Comparison of ENCODE assay signal across 9 cellular contexts in the genomic region with DNA sequence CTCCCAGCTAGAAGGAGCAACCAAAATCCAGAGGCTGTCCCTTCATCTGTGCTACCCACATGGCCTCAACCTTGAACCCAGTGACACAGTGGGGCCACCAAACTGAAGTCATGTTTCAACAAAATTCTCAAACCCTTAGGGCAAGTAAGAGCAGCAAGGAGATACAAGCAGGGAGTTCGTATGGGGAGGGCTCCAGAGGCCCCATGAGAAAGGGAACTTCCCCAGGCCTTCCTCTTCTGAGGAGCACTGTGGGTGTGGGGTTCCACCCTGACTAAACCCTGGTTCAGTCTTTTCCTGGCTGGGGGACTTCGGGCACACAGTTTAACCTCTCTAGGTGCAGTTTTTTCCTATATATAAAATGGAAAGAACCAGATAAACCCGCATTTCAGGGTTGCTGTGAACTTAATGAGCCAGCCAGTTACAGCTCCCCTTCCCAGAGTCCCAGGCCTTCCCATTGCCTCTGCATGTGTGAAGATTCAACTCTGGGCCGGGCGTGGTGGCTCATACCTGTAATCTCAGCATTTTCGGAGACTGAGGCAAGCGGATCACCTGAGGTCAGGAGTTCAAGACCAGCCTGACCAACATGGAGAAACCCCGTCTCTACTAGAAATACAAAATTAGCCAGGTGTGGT. TPM values are rescaled to one million over a fixed set of nuclear protein-coding genes. Genes with fewer than 3 reads are reported as not detected.
A peak's percentile ranks its signal among the peaks of the same experiment; 100 is the strongest.
DNase-seq lines count a peak whose midpoint lies in the region; ATAC-seq, FAIRE-seq and TF ChIP-seq lines count a peak whose summit lies in the region.
"Had no signal": no experiment of that assay in that cellular context is flagged by ENCODE, and none has a peak within 500 bp of the region (broad histone marks: within the 10 kb centered on the region; RNA-seq: fewer than 3 reads in every experiment).

No MANE protein-coding gene starts in this region.

- peak; percentile 89 for DNase-seq in CD1c-positive myeloid dendritic cell (ENCODE audit: extremely low spot score)
- peak; percentile 42 for DNase-seq in NOMO-1 treated with DMSO at 0.1 percent for 48 hours (lab: John Stamatoyannopoulos, UW; ENCODE audit: unreplicated experiment)
- DNase-seq in activated naive CD8-positive, alpha-beta T cell treated with anti-CD3 and anti-CD28 coated beads, Interleukin-2, amount 50 U/mL, for 24 hours = peak; percentile 53
- no peak for DNase-seq in neural progenitor cell (ENCODE audit: low spot score)
- no peak for DNase-seq in RCC 7860 (ENCODE audit: low spot score)
- no peak for DNase-seq in T1000 (lab: John Stamatoyannopoulos, UW)
- no peak for DNase-seq in amniotic stem cell (lab: John Stamatoyannopoulos, UW)

- H3F3A ChIP-seq in neural progenitor cell (ENCODE audit: low read depth) = no peaks in the 10 kb centered on the region

- no peak overlapping the region for H3K4me3 ChIP-seq in neural progenitor cell
- H3K4me3 ChIP-seq: SJSA1 had no signal

- H4K20me1 ChIP-seq in neural progenitor cell (ENCODE audit: low read depth) = no peaks in the 10 kb centered on the region

- H3K27ac Mint-ChIP-seq in activated naive CD8-positive, alpha-beta T cell treated with anti-CD3 and anti-CD28 coated beads, Interleukin-2, amount 50 U/mL, for 24 hours = peak overlapping the region; percentile 82
- H3K27ac Mint-ChIP-seq in neural progenitor cell = peak overlapping the region; percentile 62

- no peak overlapping the region for H2AFZ ChIP-seq in neural progenitor cell (replicated peaks)

- TF ChIP-seq CTCF in neural progenitor cell (IDR thresholded peaks at IDR 0.05) = no peak

- H3K4me1 Mint-ChIP-seq in activated naive CD8-positive, alpha-beta T cell treated with anti-CD3 and anti-CD28 coated beads, Interleukin-2, amount 50 U/mL, for 24 hours = peaks cover 56% of the 10 kb centered on the region
- H3K4me1 Mint-ChIP-seq in neural progenitor cell = peaks cover 19% of the 10 kb centered on the region

- no peaks in the 10 kb centered on the region for H3K79me2 ChIP-seq in neural progenitor cell (ENCODE audit: low read depth)

- H3K36me3 Mint-ChIP-seq in activated naive CD8-positive, alpha-beta T cell treated with anti-CD3 and anti-CD28 coated beads, Interleukin-2, amount 50 U/mL, for 24 hours (ENCODE audit: low read depth) = no peaks in the 10 kb centered on the region
- H3K36me3 Mint-ChIP-seq in neural progenitor cell = no peaks in the 10 kb centered on the region

- H3K9me3 Mint-ChIP-seq in activated naive CD8-positive, alpha-beta T cell treated with anti-CD3 and anti-CD28 coated beads, Interleukin-2, amount 50 U/mL, for 24 hours = no peaks in the 10 kb centered on the region
- no peaks in the 10 kb centered on the region for H3K9me3 Mint-ChIP-seq in neural progenitor cell

- no peaks in the 10 kb centered on the region for H3K9me3 ChIP-seq in neural progenitor cell (ENCODE audit: low read depth)
- H3K9me3 ChIP-seq: SJSA1 had no signal

- no peak overlapping the region for H3K27ac ChIP-seq in neural progenitor cell

- H3K4me1 ChIP-seq in neural progenitor cell = no peaks in the 10 kb centered on the region

- peak overlapping the region; percentile 29 for H3K4me3 Mint-ChIP-seq in activated naive CD8-positive, alpha-beta T cell treated with anti-CD3 and anti-CD28 coated beads, Interleukin-2, amount 50 U/mL, for 24 hours
- H3K4me3 Mint-ChIP-seq in neural progenitor cell = no peak overlapping the region

- ATAC-seq in activated naive CD8-positive, alpha-beta T cell treated with anti-CD3 and anti-CD28 coated beads, Interleukin-2, amount 50 U/mL, for 24 hours = peak; percentile 66
- ATAC-seq in HG03342 (IDR thresholded peaks at IDR 0.05; ENCODE audit: unreplicated experiment) = no peak

- H3K9ac ChIP-seq in neural progenitor cell = no peak overlapping the region

- no peak overlapping the region for H3K4me2 ChIP-seq in neural progenitor cell

- no peaks in the 10 kb centered on the region for H3K27me3 ChIP-seq in neural progenitor cell
- H3K27me3 ChIP-seq: SJSA1 had no signal

- H3K36me3 ChIP-seq in neural progenitor cell = no peaks in the 10 kb centered on the region
- H3K36me3 ChIP-seq: SJSA1 had no signal

- no peaks in the 10 kb centered on the region for H3K27me3 Mint-ChIP-seq in activated naive CD8-positive, alpha-beta T cell treated with anti-CD3 and anti-CD28 coated beads, Interleukin-2, amount 50 U/mL, for 24 hours
- peaks cover 10% of the 10 kb centered on the region for H3K27me3 Mint-ChIP-seq in neural progenitor cell (ENCODE audit: insufficient read depth, low read depth)

- FAIRE-seq in RCC 7860 (lab: Jason Lieb, UNC) = no peak

RNA-seq across cellular contexts. Expression of gene THEMIS2, which starts 8.0 kb away (rescaled TPM):
- 1.7 and 6.7 TPM in 2 replicates for total RNA-seq in neural progenitor cell (ENCODE audit: low replicate concordance)

RNA-seq across cellular contexts. Expression of gene PPP1R8, which starts 33.8 kb away (rescaled TPM):
- 61.2 and 66.3 TPM in 2 replicates for total RNA-seq in neural progenitor cell (ENCODE audit: low replicate concordance)

RNA-seq across cellular contexts. Expression of gene RPA2, which starts 50.0 kb away (rescaled TPM):
- 94.3 and 97.0 TPM in 2 replicates for total RNA-seq in neural progenitor cell (ENCODE audit: low replicate concordance)

Comparison
In these comparisons a context has a peak if more than half of its experiments do, and no peak if none do; other contexts are left out.
1. DNase-seq: peak in CD1c-positive myeloid dendritic cell (single experiment), NOMO-1 treated with DMSO at 0.1 percent for 48 hours (single experiment) and activated naive CD8-positive, alpha-beta T cell treated with anti-CD3 and anti-CD28 coated beads, Interleukin-2, amount 50 U/mL, for 24 hours (single experiment); none in neural progenitor cell (single experiment), RCC 7860 (single experiment), T1000 (single experiment) and amniotic stem cell (single experiment).